In the genomic region with DNA sequence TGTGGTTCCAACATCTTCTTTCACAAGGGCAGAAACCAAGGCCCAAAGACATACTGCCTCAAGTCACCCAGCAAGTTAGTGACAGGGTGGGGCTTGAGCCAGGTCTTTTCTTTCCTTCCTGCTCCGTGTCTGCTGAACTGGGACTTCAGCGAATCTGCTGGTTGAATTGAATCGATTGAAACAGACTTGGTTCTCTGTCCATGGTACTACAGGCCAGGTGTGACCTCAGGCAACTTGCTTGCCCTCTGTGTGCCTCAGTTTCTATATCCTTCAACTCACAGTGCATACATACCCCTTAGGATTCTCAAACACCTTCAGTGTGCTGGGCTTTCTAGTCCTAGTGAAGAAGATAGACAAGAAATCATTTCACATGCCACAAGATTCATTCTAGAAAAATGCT, we compare ENCODE assay signal across 15 cellular contexts. TPM values are rescaled to one million over a fixed set of nuclear protein-coding genes. Genes with fewer than 3 reads are reported as not detected.
DNase-seq lines count a peak whose midpoint lies in the region; ATAC-seq, FAIRE-seq and TF ChIP-seq lines count a peak whose summit lies in the region.
"Had no signal": no experiment of that assay in that cellular context is flagged by ENCODE, and none has a peak within 500 bp of the region (broad histone marks: within the 10 kb centered on the region; RNA-seq: fewer than 3 reads in every experiment).

No MANE protein-coding gene starts in this region.

- H3K27ac Mint-ChIP-seq in CD4-positive, alpha-beta T cell, result no peak overlapping the region
- H3K27ac Mint-ChIP-seq in activated T-helper 2 cell treated with anti-CD3 and anti-CD28 coated beads, Interferon-gamma antibody, Interleukin-2, Interleukin-4, amounts not matched to agents 10 μg/mL and 5 μg/mL and 100 μg/mL, durations not matched to agents 14 hours and 24 hours and 36 hours, result no peak overlapping the region
- H3K27ac Mint-ChIP-seq in naive thymus-derived CD8-positive, alpha-beta T cell, result peak overlapping the region in 1 of 10 donors; percentile 60

- peak overlapping the region; percentile 86 for H3K4me3 Mint-ChIP-seq in CD4-positive, alpha-beta T cell
- peak overlapping the region; percentile 35 for H3K4me3 Mint-ChIP-seq in activated T-helper 2 cell treated with anti-CD3 and anti-CD28 coated beads, Interferon-gamma antibody, Interleukin-2, Interleukin-4, amounts not matched to agents 10 μg/mL and 5 μg/mL and 100 μg/mL, durations not matched to agents 14 hours and 24 hours and 36 hours (ENCODE audit: low read depth)
- peak overlapping the region in 9 of 10 donors; percentile 47 to 100 (median 79) for H3K4me3 Mint-ChIP-seq in naive thymus-derived CD8-positive, alpha-beta T cell

- CTCF ChIA-PET in A549 (lab: Yijun Ruan, JAX), result interaction anchor here (2.7 kb wide), 1 partner anchor 16 kb away, joined by 11 read pairs; no protein-coding TSS in a partner anchor
- CTCF ChIA-PET in CD4-positive, alpha-beta T cell (lab: Charles Lee), result no interaction called here

- TF ChIP-seq CTCF in A549 (IDR thresholded peaks at IDR 0.05), result no peak
- TF ChIP-seq CTCF in CD4-positive, alpha-beta T cell (IDR thresholded peaks at IDR 0.05), result no peak
- TF ChIP-seq CTCF in GM10266 (IDR thresholded peaks at IDR 0.05; ENCODE audit: control insufficient read depth, insufficient read depth, low read depth, missing control alignments), result no peak

- peaks cover 18% of the 10 kb centered on the region for H3K4me1 Mint-ChIP-seq in CD4-positive, alpha-beta T cell (ENCODE audit: low read depth)
- H3K4me1 Mint-ChIP-seq in activated T-helper 2 cell treated with anti-CD3 and anti-CD28 coated beads, Interferon-gamma antibody, Interleukin-2, Interleukin-4, amounts not matched to agents 10 μg/mL and 5 μg/mL and 100 μg/mL, durations not matched to agents 14 hours and 24 hours and 36 hours (ENCODE audit: low read depth), result peaks cover 5% of the 10 kb centered on the region
- peaks cover 10 to 31% (median 20%) of the 10 kb centered on the region in 4 donors for H3K4me1 Mint-ChIP-seq in naive thymus-derived CD8-positive, alpha-beta T cell

- no peak overlapping the region for H3K27ac ChIP-seq in A549
- H3K27ac ChIP-seq in CD4-positive, alpha-beta T cell (ENCODE audit: low read depth, low read length), result no peak overlapping the region
- H3K27ac ChIP-seq: C4-2B, coronary artery, lower lobe of right lung, neutrophil had no signal

- no peak for TF ChIP-seq RAD21 in A549 (conservative IDR thresholded peaks at IDR 0.05 in 1 of 2, IDR thresholded peaks at IDR 0.05 in 1 of 2)

- POLR2A ChIA-PET in A549 (lab: Yijun Ruan, JAX), result no interaction called here
- POLR2A ChIA-PET in CD4-positive, alpha-beta T cell (lab: Charles Lee), result no interaction called here
- POLR2A ChIA-PET in naive thymus-derived CD8-positive, alpha-beta T cell (lab: Charles Lee), result interaction anchor here (2.3 kb wide), 1 partner anchor 39 kb away, joined by 12 read pairs; a partner anchor contains a TSS

- H3K27me3 ChIP-seq in CD4-positive, alpha-beta T cell (ENCODE audit: control insufficient read depth, insufficient read depth, low read length), result no peaks in the 10 kb centered on the region

- no peak for FAIRE-seq in A549 (lab: Jason Lieb, UNC)

- 92% methylated on average over 3 of the region's 3 CpGs for WGBS in A549 (ENCODE audit: missing lambda C conversion rate)

- no peaks in the 10 kb centered on the region for H3K9me3 ChIP-seq in A549
- H3K9me3 ChIP-seq in CD4-positive, alpha-beta T cell (ENCODE audit: control insufficient read depth, low read length), result no peaks in the 10 kb centered on the region
- H3K9me3 ChIP-seq: lower lobe of right lung, neutrophil had no signal

- H3K36me3 Mint-ChIP-seq in CD4-positive, alpha-beta T cell (ENCODE audit: low read depth), result peaks cover 5% of the 10 kb centered on the region
- H3K36me3 Mint-ChIP-seq in activated T-helper 2 cell treated with anti-CD3 and anti-CD28 coated beads, Interferon-gamma antibody, Interleukin-2, Interleukin-4, amounts not matched to agents 10 μg/mL and 5 μg/mL and 100 μg/mL, durations not matched to agents 14 hours and 24 hours and 36 hours (ENCODE audit: low read depth), result no peaks in the 10 kb centered on the region
- no peaks in the 10 kb centered on the region for H3K36me3 Mint-ChIP-seq in naive thymus-derived CD8-positive, alpha-beta T cell

- no peak for TF ChIP-seq POLR2A in A549 (IDR thresholded peaks at IDR 0.05; ENCODE audit: low read length)

- intact Hi-C loops in CD4-positive, alpha-beta T cell (cut with DNase I, micrococcal nuclease), result loop anchor here in 1 of 2 experiments (2.0 kb wide), 1 partner anchor 36 kb away; no protein-coding TSS in a partner anchor
- intact Hi-C loops in activated T-helper 2 cell treated with anti-CD3 and anti-CD28 coated beads, Interferon-gamma antibody, Interleukin-2, Interleukin-4, amounts not matched to agents 10 μg/mL and 5 μg/mL and 100 μg/mL, durations not matched to agents 14 hours and 24 hours and 36 hours (cut with micrococcal nuclease), result no loop called here

- no peak overlapping the region for H3K4me3 ChIP-seq in A549
- H3K4me3 ChIP-seq: lower lobe of right lung had no signal

- no peaks in the 10 kb centered on the region for H3K27me3 Mint-ChIP-seq in CD4-positive, alpha-beta T cell
- peaks cover 20% of the 10 kb centered on the region for H3K27me3 Mint-ChIP-seq in activated T-helper 2 cell treated with anti-CD3 and anti-CD28 coated beads, Interferon-gamma antibody, Interleukin-2, Interleukin-4, amounts not matched to agents 10 μg/mL and 5 μg/mL and 100 μg/mL, durations not matched to agents 14 hours and 24 hours and 36 hours (ENCODE audit: low read depth)
- peaks cover 0 to 10% (median 4%) of the 10 kb centered on the region in 5 donors for H3K27me3 Mint-ChIP-seq in naive thymus-derived CD8-positive, alpha-beta T cell

- H3K4me2 ChIP-seq in A549, result no peak overlapping the region

- peaks cover 3% of the 10 kb centered on the region; the same call in 1 of the 3 replicates for H3K4me1 ChIP-seq in A549

- DNase-seq in A549 (ENCODE audit: low read depth in 1 of 2, low spot score in 1 of 2) (no peak), NCI-H2081 (lab: John Stamatoyannopoulos, UW) (no peak), NCI-H82 (lab: John Stamatoyannopoulos, UW) (no peak), GM10266 (ENCODE audit: extremely low spot score) (no peak)
- DNase-seq in CD4-positive, alpha-beta T cell, result no peak
- DNase-seq in activated T-helper 2 cell treated with anti-CD3 and anti-CD28 coated beads, Interferon-gamma antibody, Interleukin-2, Interleukin-4, amounts not matched to agents 10 μg/mL and 5 μg/mL and 100 μg/mL, durations not matched to agents 14 hours and 24 hours and 36 hours (ENCODE audit: low spot score), result no peak
- DNase-seq in naive thymus-derived CD8-positive, alpha-beta T cell, result no peak
- DNase-seq: activated CD4-positive, alpha-beta T cell treated with anti-CD3 and anti-CD28 coated beads, Interleukin-2, amount 50 U/mL, for 4 hours; erythroblast; NCI-H524 treated with DMSO at 0.1 percent for 48 hours; stimulated activated CD4-positive, alpha-beta T cell treated with anti-CD3 and anti-CD28 coated beads, Interleukin-2, amount 100 ng/mL, for 24 hours had no signal

- no peak for TF ChIP-seq EP300 in A549 (IDR thresholded peaks at IDR 0.05)

- no peaks in the 10 kb centered on the region for H3K9me3 Mint-ChIP-seq in CD4-positive, alpha-beta T cell
- no peaks in the 10 kb centered on the region for H3K9me3 Mint-ChIP-seq in activated T-helper 2 cell treated with anti-CD3 and anti-CD28 coated beads, Interferon-gamma antibody, Interleukin-2, Interleukin-4, amounts not matched to agents 10 μg/mL and 5 μg/mL and 100 μg/mL, durations not matched to agents 14 hours and 24 hours and 36 hours
- no peaks in the 10 kb centered on the region for H3K9me3 Mint-ChIP-seq in naive thymus-derived CD8-positive, alpha-beta T cell

- ATAC-seq in A549, result no peak
- ATAC-seq in CD4-positive, alpha-beta T cell (ENCODE audit: poor library complexity), result no peak
- ATAC-seq in naive thymus-derived CD8-positive, alpha-beta T cell, result no peak
- ATAC-seq: lower lobe of right lung had no signal

TF ChIP-seq in A549, 52 proteins besides CTCF, POLR2A, EP300 and RAD21 (continues in another document):
- TF ChIP-seq CHD2 (IDR thresholded peaks at IDR 0.05; ENCODE audit: low read length, partially characterized antibody), result no peak
- no peak for TF ChIP-seq CHD4 (IDR thresholded peaks at IDR 0.05; ENCODE audit: borderline replicate concordance)

RNA-seq across cellular contexts. Expression of a gene that starts 2.0 kb away (rescaled TPM):
- polyA plus RNA-seq in A549 (2011; rRNA removed) (0.21 and 0.37 TPM in 2 replicates), A549 (2017; fragmentation: RNase III; extraction: RNeasy Plus Mini Kit Qiagen cat#74134 plus additional on column Dnase treatment) (0.31 to 0.40 TPM (median 0.32 TPM) in 3 replicates)
- 0.19 and 0.46 TPM in 2 replicates for polyA plus RNA-seq in A549 (2012; cell fraction: cytosol; rRNA removed)
- polyA plus RNA-seq in A549 (2012; cell fraction: nucleus; rRNA removed), result 0.34 TPM in 2 replicates
- 0.12 and 0.68 TPM in 2 replicates for polyA minus RNA-seq in A549 (2011; rRNA and poly(A)+ RNA removed)
- total RNA-seq in CD4-positive, alpha-beta T cell, result 1 to 10 TPM; 2.5 to 2.7 TPM
- 0.32 and 0.60 TPM in 2 replicates for total RNA-seq in activated T-helper 2 cell treated with anti-CD3 and anti-CD28 coated beads, Interferon-gamma antibody, Interleukin-2, Interleukin-4, amounts not matched to agents 10 μg/mL and 5 μg/mL and 100 μg/mL, durations not matched to agents 14 hours and 24 hours and 36 hours
- 1 to 10 TPM; 4.4 to 4.9 TPM for total RNA-seq in naive thymus-derived CD8-positive, alpha-beta T cell
- polyA plus RNA-seq in naive thymus-derived CD8-positive, alpha-beta T cell, result 1 to 10 TPM in 1 of 3 donors, under 1 TPM in 2; 0.47 to 2.4 (median 0.57) TPM

RNA-seq across cellular contexts. Expression of a gene that starts 38.5 kb away (rescaled TPM):
- polyA plus RNA-seq in A549 (2011; rRNA removed) (2.8 and 3.3 TPM in 2 replicates), A549 (2017; fragmentation: RNase III; extraction: RNeasy Plus Mini Kit Qiagen cat#74134 plus additional on column Dnase treatment) (5.4 to 8.1 TPM (median 7.4 TPM) in 3 replicates)
- polyA plus RNA-seq in A549 (2012; cell fraction: cytosol; rRNA removed), result 5.0 and 6.4 TPM in 2 replicates
- polyA plus RNA-seq in A549 (2012; cell fraction: nucleus; rRNA removed), result 22.6 and 31.5 TPM in 2 replicates
- 6.0 and 8.6 TPM in 2 replicates for polyA minus RNA-seq in A549 (2011; rRNA and poly(A)+ RNA removed)
- total RNA-seq in CD4-positive, alpha-beta T cell, result 100 to 1,000 TPM; 119 to 127 TPM
- 14.2 and 14.8 TPM in 2 replicates for total RNA-seq in activated T-helper 2 cell treated with anti-CD3 and anti-CD28 coated beads, Interferon-gamma antibody, Interleukin-2, Interleukin-4, amounts not matched to agents 10 μg/mL and 5 μg/mL and 100 μg/mL, durations not matched to agents 14 hours and 24 hours and 36 hours
- total RNA-seq in naive thymus-derived CD8-positive, alpha-beta T cell, result 10 to 100 TPM; 14.6 to 17.4 TPM
- 1 to 10 TPM; 3.7 to 6.5 (median 5.1) TPM for polyA plus RNA-seq in naive thymus-derived CD8-positive, alpha-beta T cell

Comparison
In these comparisons a context has a peak if more than half of its experiments do, and no peak if none do; other contexts are left out.
1. H3K4me3 Mint-ChIP-seq: peak in every context shown above with its lines; median percentile 86 in CD4-positive, alpha-beta T cell; 79 in naive thymus-derived CD8-positive, alpha-beta T cell; 35 in activated T-helper 2 cell treated with anti-CD3 and anti-CD28 coated beads, Interferon-gamma antibody, Interleukin-2, Interleukin-4, amounts not matched to agents 10 μg/mL and 5 μg/mL and 100 μg/mL, durations not matched to agents 14 hours and 24 hours and 36 hours.